Comparison of ENCODE assay signal across 9 cellular contexts in genomic region chr11:1523077-1523476, GRCh38.
"Had no signal": no experiment of that assay in that cellular context is flagged by ENCODE, and none has a peak within 500 bp of the region (broad histone marks: within the 10 kb centered on the region; RNA-seq: fewer than 3 reads in every experiment).

No MANE protein-coding gene starts in this region.

- DNase-seq: activated CD4-positive, alpha-beta memory T cell treated with anti-CD3 and anti-CD28 coated beads for 36 hours; activated CD4-positive, alpha-beta T cell treated with anti-CD3 and anti-CD28 coated beads for 1 hour; activated gamma-delta T cell treated with Interleukin-2 at 50 U/mL for 16 hours; activated T-cell treated with anti-CD3 and anti-CD28 coated beads, Interleukin-2, amount 50 U/mL, for 48 hours; stimulated activated CD4-positive, alpha-beta T cell treated with anti-CD3 and anti-CD28 coated beads, Interleukin-12 subunit alpha, Interleukin-12 subunit beta, amount 100 ng/mL, for 4 hours; stimulated activated naive CD8-positive, alpha-beta T cell treated with anti-CD3 and anti-CD28 coated beads, Interleukin-15, Interleukin-2, amounts not matched to agents 100 U/mL and 50 U/mL, for 24 hours had no signal

- H3K27me3 Mint-ChIP-seq: activated CD4-positive, alpha-beta memory T cell treated with anti-CD3 and anti-CD28 coated beads for 36 hours; dendritic cell treated with granulocyte-macrophage colony-stimulating factor and Interleukin-4, amounts not matched to agents 40 ng/mL and 50 ng/mL, for 4 days had no signal

- H3K27ac Mint-ChIP-seq: activated CD4-positive, alpha-beta memory T cell treated with anti-CD3 and anti-CD28 coated beads for 36 hours; dendritic cell treated with granulocyte-macrophage colony-stimulating factor and Interleukin-4, amounts not matched to agents 40 ng/mL and 50 ng/mL, for 4 days; T-helper 2 cell treated with Interferon-gamma antibody and Interleukin-4, amounts not matched to agents 5 μg/mL and 100 μg/mL, for 36 hours had no signal

- H3K4me3 Mint-ChIP-seq: activated CD4-positive, alpha-beta memory T cell treated with anti-CD3 and anti-CD28 coated beads for 36 hours; dendritic cell treated with granulocyte-macrophage colony-stimulating factor and Interleukin-4, amounts not matched to agents 40 ng/mL and 50 ng/mL, for 4 days; neural crest cell; T-helper 2 cell treated with Interferon-gamma antibody and Interleukin-4, amounts not matched to agents 5 μg/mL and 100 μg/mL, for 36 hours had no signal

- H3K9me3 Mint-ChIP-seq: activated CD4-positive, alpha-beta memory T cell treated with anti-CD3 and anti-CD28 coated beads for 36 hours; dendritic cell treated with granulocyte-macrophage colony-stimulating factor and Interleukin-4, amounts not matched to agents 40 ng/mL and 50 ng/mL, for 4 days; neural crest cell; T-helper 2 cell treated with Interferon-gamma antibody and Interleukin-4, amounts not matched to agents 5 μg/mL and 100 μg/mL, for 36 hours had no signal

- H3K36me3 Mint-ChIP-seq: activated CD4-positive, alpha-beta memory T cell treated with anti-CD3 and anti-CD28 coated beads for 36 hours had no signal

- ATAC-seq: stimulated activated naive CD8-positive, alpha-beta T cell treated with anti-CD3 and anti-CD28 coated beads, Interleukin-15, Interleukin-2, amounts not matched to agents 100 U/mL and 50 U/mL, for 24 hours had no signal
